17 cellular contexts compared by ENCODE assay signal in the genomic region with DNA sequence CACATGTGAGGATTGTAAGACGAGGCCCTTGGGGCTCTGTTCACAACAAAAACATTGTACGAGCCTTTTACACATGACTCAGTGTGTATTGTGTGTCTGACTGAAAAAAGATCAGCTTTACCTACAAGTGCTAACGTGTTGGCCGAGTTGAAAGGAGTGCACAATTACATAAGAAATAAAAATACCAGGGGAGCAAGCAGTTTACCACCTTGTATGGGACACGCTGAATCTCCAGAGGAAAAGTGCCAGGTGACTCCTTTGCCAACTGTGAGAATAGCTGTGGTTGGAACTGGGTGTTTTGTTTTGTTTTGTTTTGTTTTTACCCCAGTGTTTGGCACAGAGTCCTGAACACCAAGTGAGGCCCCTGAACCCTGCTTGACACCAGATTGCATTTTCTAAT. TPM values are rescaled to one million over a fixed set of nuclear protein-coding genes. Genes with fewer than 3 reads are reported as not detected.
DNase-seq lines count a peak whose midpoint lies in the region; ATAC-seq and TF ChIP-seq lines count a peak whose summit lies in the region.
"Had no signal": no experiment of that assay in that cellular context is flagged by ENCODE, and none has a peak within 500 bp of the region (broad histone marks: within the 10 kb centered on the region; RNA-seq: fewer than 3 reads in every experiment).

No MANE protein-coding gene starts in this region.

- 44 to 48% methylated on average over 5 of the region's 5 CpGs for WGBS in thyroid gland, 2 donors

- DNase-seq in left ventricle myocardium superior (no peak), left ventricle myocardium inferior (no peak), astrocyte of the hippocampus (ENCODE audit: low read depth, low spot score) (peak; percentile 89), fibroblast of lung (ENCODE audit: low read depth in 2 of 2) (peak; percentile 43 to 55), thyroid gland (peak; percentile 48 to 70), middle frontal gyrus (ENCODE audit: extremely low spot score, low spot score) (no peak), NCI-H226 (no peak)
- DNase-seq in effector memory CD8-positive, alpha-beta T cell = no peak
- DNase-seq: activated CD4-positive, CD25-positive, alpha-beta regulatory T cell treated with anti-CD3 and anti-CD28 coated beads, Interleukin-2, amount 50 U/mL, for 72 hours; activated T-cell treated with anti-CD3 and anti-CD28 coated beads, Interleukin-2, amount 50 U/mL, for 1 hour; EL; GM23248; kidney; NCI-H1417; NCI-H526; occipital lobe had no signal

- H3K4me3 Mint-ChIP-seq in effector memory CD8-positive, alpha-beta T cell = no peak overlapping the region
- H3K4me3 Mint-ChIP-seq: dendritic cell treated with granulocyte-macrophage colony-stimulating factor and Interleukin-4, amounts not matched to agents 40 ng/mL and 50 ng/mL, for 4 days had no signal

- H3K27ac ChIP-seq in left ventricle myocardium inferior (replicated peaks) (no peak overlapping the region), fibroblast of lung (ENCODE audit: insufficient read depth, low read length) (no peak overlapping the region), thyroid gland (peak overlapping the region in 2 of 3 donors; percentile 58 to 73)
- H3K27ac ChIP-seq: GM23248 had no signal

- H4K20me1 ChIP-seq in fibroblast of lung (ENCODE audit: control insufficient read depth, extremely low read depth, insufficient read depth, low read length) = no peaks in the 10 kb centered on the region

- peak; percentile 32 for ATAC-seq in left ventricle myocardium superior
- no peak for ATAC-seq in effector memory CD8-positive, alpha-beta T cell (replicated peaks)

- H3K9me3 ChIP-seq in left ventricle myocardium inferior (replicated peaks) = no peaks in the 10 kb centered on the region
- no peaks in the 10 kb centered on the region for H3K9me3 ChIP-seq in fibroblast of lung (ENCODE audit: control insufficient read depth, insufficient read depth, low read depth, low read length)
- no peaks in the 10 kb centered on the region for H3K9me3 ChIP-seq in thyroid gland

- no peak overlapping the region for H3K27ac Mint-ChIP-seq in effector memory CD8-positive, alpha-beta T cell
- H3K27ac Mint-ChIP-seq: dendritic cell treated with granulocyte-macrophage colony-stimulating factor and Interleukin-4, amounts not matched to agents 40 ng/mL and 50 ng/mL, for 4 days had no signal

- H3K4me1 Mint-ChIP-seq in effector memory CD8-positive, alpha-beta T cell (ENCODE audit: low read depth in 2 of 2) = no peaks in the 10 kb centered on the region

- no peaks in the 10 kb centered on the region for H3K9me3 Mint-ChIP-seq in effector memory CD8-positive, alpha-beta T cell
- H3K9me3 Mint-ChIP-seq: dendritic cell treated with granulocyte-macrophage colony-stimulating factor and Interleukin-4, amounts not matched to agents 40 ng/mL and 50 ng/mL, for 4 days had no signal

- peaks cover 3% of the 10 kb centered on the region for H3K36me3 Mint-ChIP-seq in effector memory CD8-positive, alpha-beta T cell (ENCODE audit: insufficient read depth)

- TF ChIP-seq CTCF in left ventricle myocardium inferior (IDR thresholded peaks at IDR 0.05; ENCODE audit: borderline replicate concordance) = no peak
- TF ChIP-seq CTCF in fibroblast of lung (conservative IDR thresholded peaks at IDR 0.05 in 1 of 2, IDR thresholded peaks at IDR 0.05 in 1 of 2; ENCODE audit: low read depth in 1 of 2, low read length in 2 of 2) = no peak
- TF ChIP-seq CTCF in thyroid gland (IDR thresholded peaks at IDR 0.05) = no peak

- no peak overlapping the region for H2AFZ ChIP-seq in fibroblast of lung (ENCODE audit: low read length)
- H2AFZ ChIP-seq: GM23248 had no signal

- H3K27me3 ChIP-seq in left ventricle myocardium inferior (ENCODE audit: low read depth) = no peaks in the 10 kb centered on the region
- no peaks in the 10 kb centered on the region for H3K27me3 ChIP-seq in fibroblast of lung (ENCODE audit: control insufficient read depth, insufficient read depth, low read length)
- no peaks in the 10 kb centered on the region for H3K27me3 ChIP-seq in thyroid gland

- H3K79me2 ChIP-seq in fibroblast of lung (ENCODE audit: control insufficient read depth, insufficient read depth, low read length) = no peaks in the 10 kb centered on the region

- intact Hi-C loops in left ventricle myocardium superior (cut with micrococcal nuclease) = no loop called here
- intact Hi-C loops in left ventricle myocardium inferior (cut with micrococcal nuclease) = no loop called here
- intact Hi-C loops in thyroid gland (cut with DNase I) = no loop called here

- no peak overlapping the region for H3K9ac ChIP-seq in fibroblast of lung (ENCODE audit: insufficient read depth, low read length)
- H3K9ac ChIP-seq: GM23248 had no signal

- H3K27me3 Mint-ChIP-seq in effector memory CD8-positive, alpha-beta T cell = peaks cover 0 to 19% of the 10 kb centered on the region in 2 donors
- H3K27me3 Mint-ChIP-seq: dendritic cell treated with granulocyte-macrophage colony-stimulating factor and Interleukin-4, amounts not matched to agents 40 ng/mL and 50 ng/mL, for 4 days had no signal

- H3K4me1 ChIP-seq in left ventricle myocardium inferior (peaks cover 41% of the 10 kb centered on the region), fibroblast of lung (ENCODE audit: control insufficient read depth, extremely low read depth, insufficient read depth, low read length) (peaks cover 25% of the 10 kb centered on the region), thyroid gland (peaks cover 33 to 41% of the 10 kb centered on the region in 2 donors)

- no peak overlapping the region for H3K4me3 ChIP-seq in left ventricle myocardium inferior
- no peak overlapping the region for H3K4me3 ChIP-seq in fibroblast of lung (replicated peaks in 1 of 4; ENCODE audit: control extremely low read depth in 1 of 4, insufficient read depth in 1 of 4, low read depth in 3 of 4, low read length in 4 of 4)
- no peak overlapping the region for H3K4me3 ChIP-seq in thyroid gland (replicated peaks in 1 of 3)
- H3K4me3 ChIP-seq: GM23248 had no signal

- H3K36me3 ChIP-seq in left ventricle myocardium inferior (no peaks in the 10 kb centered on the region), fibroblast of lung (ENCODE audit: control insufficient read depth, insufficient read depth, low read length) (no peaks in the 10 kb centered on the region), thyroid gland (no peaks in the 10 kb centered on the region)

- no peak for TF ChIP-seq POLR2A in thyroid gland (IDR thresholded peaks at IDR 0.05)

- H3K4me2 ChIP-seq in fibroblast of lung (ENCODE audit: extremely low read depth, insufficient read depth, low read length) = no peak overlapping the region

RNA-seq across cellular contexts. Expression of a gene that starts 32.8 kb away (rescaled TPM):
- total RNA-seq in left ventricle myocardium superior (8.0 TPM), left ventricle myocardium inferior (5.7 TPM), fibroblast of lung (13.6 and 23.5 TPM in 2 replicates), thyroid gland (10 to 100 TPM; 11.8 to 20.1 (median 14.5) TPM)
- polyA plus RNA-seq in fibroblast of lung = 19.5 and 26.6 TPM in 2 replicates
- 10.7 and 16.9 TPM in 2 replicates for polyA plus RNA-seq in fibroblast of lung (2012)
- 31.5 and 52.5 TPM in 2 replicates for polyA minus RNA-seq in fibroblast of lung (ENCODE audit: low replicate concordance)

Comparison
In these comparisons a context has a peak if more than half of its experiments do, and no peak if none do; other contexts are left out.
1. DNase-seq: peak in astrocyte of the hippocampus (single experiment), fibroblast of lung (2 of 2) and thyroid gland (2 of 2); none in left ventricle myocardium superior (single experiment), left ventricle myocardium inferior (single experiment), effector memory CD8-positive, alpha-beta T cell (0 of 3), middle frontal gyrus (single experiment) and NCI-H226 (single experiment).
2. H3K27ac ChIP-seq: peak in thyroid gland (2 of 3); none in left ventricle myocardium inferior (single experiment) and fibroblast of lung (single experiment).